In genomic region chr10:86857097-86857825, GRCh38 we compare ENCODE assay signal across 16 cellular contexts.
A peak's percentile ranks its signal among the peaks of the same experiment; 100 is the strongest.
DNase-seq lines count a peak whose midpoint lies in the region; ATAC-seq and TF ChIP-seq lines count a peak whose summit lies in the region.
"Had no signal": no experiment of that assay in that cellular context is flagged by ENCODE, and none has a peak within 500 bp of the region (broad histone marks: within the 10 kb centered on the region; RNA-seq: fewer than 3 reads in every experiment).

No MANE protein-coding gene starts in this region.

- CTCF ChIA-PET in WTC11 (lab: Charles Lee), result interaction anchor here (0.9 to 1.0 kb wide), 4 partner anchors 11 to 164 kb away, joined by 3 read pairs; no protein-coding TSS in a partner anchor
- CTCF ChIA-PET in activated naive CD4-positive, alpha-beta T cell treated with anti-CD3 and anti-CD28 coated beads, Interleukin-2, amount 10 ng/mL, durations not matched to agents 7 days and 5 days (lab: Charles Lee), result no interaction called here

- no peak for TF ChIP-seq CTCF in cardiac muscle cell (IDR thresholded peaks at IDR 0.05; ENCODE audit: low read depth, low read length)
- TF ChIP-seq CTCF in WTC11 (IDR thresholded peaks at IDR 0.05), result no peak

- H3K4me1 Mint-ChIP-seq in WTC11, result peaks cover 74% of the 10 kb centered on the region
- H3K4me1 Mint-ChIP-seq in activated T-cell treated with anti-CD3 and anti-CD28 coated beads, Interleukin-2, amount 50 U/mL, for 24 hours (ENCODE audit: low read depth), result no peaks in the 10 kb centered on the region
- H3K4me1 Mint-ChIP-seq in activated naive CD4-positive, alpha-beta T cell treated with anti-CD3 and anti-CD28 coated beads, Interleukin-2, amount 10 ng/mL, durations not matched to agents 7 days and 5 days, result no peaks in the 10 kb centered on the region
- H3K4me1 Mint-ChIP-seq: natural killer cell had no signal

- POLR2A ChIA-PET in WTC11 (lab: Charles Lee), result no interaction called here

- H3K4me1 ChIP-seq in cardiac muscle cell (ENCODE audit: low read depth), result peaks cover 2% of the 10 kb centered on the region
- H3K4me1 ChIP-seq: spleen had no signal

- intact Hi-C loops in Right ventricle myocardium inferior (cut with DNase I), result no loop called here

- H3K36me3 Mint-ChIP-seq in WTC11, result peaks cover 29% of the 10 kb centered on the region
- peaks cover 5% of the 10 kb centered on the region for H3K36me3 Mint-ChIP-seq in activated T-cell treated with anti-CD3 and anti-CD28 coated beads, Interleukin-2, amount 50 U/mL, for 24 hours (ENCODE audit: low read depth)
- H3K36me3 Mint-ChIP-seq in activated naive CD4-positive, alpha-beta T cell treated with anti-CD3 and anti-CD28 coated beads, Interleukin-2, amount 10 ng/mL, durations not matched to agents 7 days and 5 days, result no peaks in the 10 kb centered on the region
- H3K36me3 Mint-ChIP-seq: natural killer cell had no signal

- H3K27me3 Mint-ChIP-seq in WTC11 (ENCODE audit: low read depth), result no peaks in the 10 kb centered on the region
- H3K27me3 Mint-ChIP-seq in activated T-cell treated with anti-CD3 and anti-CD28 coated beads, Interleukin-2, amount 50 U/mL, for 24 hours, result no peaks in the 10 kb centered on the region
- H3K27me3 Mint-ChIP-seq in activated naive CD4-positive, alpha-beta T cell treated with anti-CD3 and anti-CD28 coated beads, Interleukin-2, amount 10 ng/mL, durations not matched to agents 7 days and 5 days, result no peaks in the 10 kb centered on the region
- H3K27me3 Mint-ChIP-seq: type B pancreatic cell had no signal

- no peaks in the 10 kb centered on the region for H3K9me3 ChIP-seq in cardiac muscle cell (ENCODE audit: low read depth)

- peak overlapping the region; percentile 39 for H3K27ac ChIP-seq in cardiac muscle cell
- H3K27ac ChIP-seq: spleen had no signal

- H3K4me3 ChIP-seq in cardiac muscle cell, result no peak overlapping the region
- H3K4me3 ChIP-seq: K562, spleen had no signal

- peak overlapping the region; percentile 98 for H3K27ac Mint-ChIP-seq in WTC11
- no peak overlapping the region for H3K27ac Mint-ChIP-seq in activated T-cell treated with anti-CD3 and anti-CD28 coated beads, Interleukin-2, amount 50 U/mL, for 24 hours
- no peak overlapping the region for H3K27ac Mint-ChIP-seq in activated naive CD4-positive, alpha-beta T cell treated with anti-CD3 and anti-CD28 coated beads, Interleukin-2, amount 10 ng/mL, durations not matched to agents 7 days and 5 days
- H3K27ac Mint-ChIP-seq: natural killer cell, type B pancreatic cell had no signal

- H3K9me3 Mint-ChIP-seq in WTC11, result no peaks in the 10 kb centered on the region
- H3K9me3 Mint-ChIP-seq in activated T-cell treated with anti-CD3 and anti-CD28 coated beads, Interleukin-2, amount 50 U/mL, for 24 hours, result no peaks in the 10 kb centered on the region
- H3K9me3 Mint-ChIP-seq in activated naive CD4-positive, alpha-beta T cell treated with anti-CD3 and anti-CD28 coated beads, Interleukin-2, amount 10 ng/mL, durations not matched to agents 7 days and 5 days, result no peaks in the 10 kb centered on the region
- H3K9me3 Mint-ChIP-seq: natural killer cell had no signal

- H3K4me3 Mint-ChIP-seq in WTC11, result no peak overlapping the region
- H3K4me3 Mint-ChIP-seq in activated T-cell treated with anti-CD3 and anti-CD28 coated beads, Interleukin-2, amount 50 U/mL, for 24 hours, result no peak overlapping the region
- no peak overlapping the region for H3K4me3 Mint-ChIP-seq in activated naive CD4-positive, alpha-beta T cell treated with anti-CD3 and anti-CD28 coated beads, Interleukin-2, amount 10 ng/mL, durations not matched to agents 7 days and 5 days
- H3K4me3 Mint-ChIP-seq: natural killer cell, type B pancreatic cell had no signal

- DNase-seq in cardiac muscle cell (ENCODE audit: low read depth in 1 of 2, low spot score in 1 of 2) (peak in 1 of 2 donors; percentile 65), Right ventricle myocardium inferior (ENCODE audit: missing footprints) (no peak), WTC11 (ENCODE audit: low spot score) (no peak), foreskin melanocyte (peak; percentile 68)
- DNase-seq in activated T-cell treated with anti-CD3 and anti-CD28 coated beads, Interleukin-2, amount 50 U/mL, for 24 hours, result no peak
- DNase-seq in activated CD4-positive, CD25-positive, alpha-beta regulatory T cell treated with anti-CD3 and anti-CD28 coated beads, Interleukin-2, amount 50 U/mL, for 72 hours, result no peak
- no peak for DNase-seq in activated naive CD4-positive, alpha-beta T cell treated with anti-CD3 and anti-CD28 coated beads, Interleukin-2, amount 10 ng/mL, durations not matched to agents 7 days and 5 days
- DNase-seq: activated CD4-positive, alpha-beta T cell treated with anti-CD3 and anti-CD28 coated beads, Interleukin-2, amount 50 U/mL, for 48 hours; DMS53; natural killer cell; NCI-H2081; spleen; T-helper 2 cell had no signal

- H3K27me3 ChIP-seq in cardiac muscle cell, result no peaks in the 10 kb centered on the region
- H3K27me3 ChIP-seq: spleen had no signal

- ATAC-seq in Right ventricle myocardium inferior (no peak), WTC11 (peak; percentile 78), HG02798 (IDR thresholded peaks at IDR 0.05; ENCODE audit: poor library complexity, unreplicated experiment) (no peak)
- ATAC-seq: K562, natural killer cell had no signal

- no peaks in the 10 kb centered on the region for H3K36me3 ChIP-seq in cardiac muscle cell
- H3K36me3 ChIP-seq: spleen had no signal

TF ChIP-seq in WTC11, 78 proteins besides CTCF, POLR2A, EP300 and RAD21 (continues in another document):
- TF ChIP-seq ZNF138 (CRISPR knock-in tag; conservative IDR thresholded peaks at IDR 0.05), result no peak
- no peak for TF ChIP-seq SP1 (CRISPR knock-in tag; conservative IDR thresholded peaks at IDR 0.05)
- no peak for TF ChIP-seq E2F5 (CRISPR knock-in tag; IDR thresholded peaks at IDR 0.05)
- no peak for TF ChIP-seq ZNF121 (CRISPR knock-in tag; IDR thresholded peaks at IDR 0.05)
- TF ChIP-seq USF2 (CRISPR knock-in tag; IDR thresholded peaks at IDR 0.05), result peak; percentile 25; the same call in 1 of the 2 replicates
- no peak for TF ChIP-seq ZNF512 (CRISPR knock-in tag; IDR thresholded peaks at IDR 0.05; ENCODE audit: borderline replicate concordance)
- no peak for TF ChIP-seq ZSCAN18 (CRISPR knock-in tag; IDR thresholded peaks at IDR 0.05)
- TF ChIP-seq ZNF423 (CRISPR knock-in tag; IDR thresholded peaks at IDR 0.05), result 0 out of 2 replicates have a peak, but pooled peaks have one; percentile 16
- no peak for TF ChIP-seq CREB1 (CRISPR knock-in tag; IDR thresholded peaks at IDR 0.05)
